ENCODE assay signal across 26 cellular contexts in genomic region chr7:76122516-76123239, GRCh38.
DNase-seq lines count a peak whose midpoint lies in the region; ATAC-seq and TF ChIP-seq lines count a peak whose summit lies in the region.
"Had no signal": no experiment of that assay in that cellular context is flagged by ENCODE, and none has a peak within 500 bp of the region (broad histone marks: within the 10 kb centered on the region; RNA-seq: fewer than 3 reads in every experiment).

No MANE protein-coding gene starts in this region.

- no peak overlapping the region for H3K27ac ChIP-seq in BLaER1
- H3K27ac ChIP-seq: 22Rv1, brain microvascular endothelial cell, esophagus squamous epithelium, HL-60 had no signal

- no peak for TF ChIP-seq POLR2A in NB4 (IDR thresholded peaks at IDR 0.05; ENCODE audit: extremely low read depth, insufficient read length)

- H3K4me1 ChIP-seq in BLaER1: peaks cover 8% of the 10 kb centered on the region

- no peaks in the 10 kb centered on the region for H3K9me3 ChIP-seq in BLaER1
- H3K9me3 ChIP-seq: Caco-2, esophagus squamous epithelium had no signal

- H3K9ac ChIP-seq in BLaER1: no peak overlapping the region

- DNase-seq in DMS53 (lab: John Stamatoyannopoulos, UW) (peak; percentile 33), DMS53 treated with DMSO at 0.1 percent for 48 hours (lab: John Stamatoyannopoulos, UW; ENCODE audit: unreplicated experiment) (no peak), NB4 (ENCODE audit: low read depth) (peak; percentile 45), fibroblast of pulmonary artery (ENCODE audit: low read depth) (peak; percentile 64), COR-L47 (lab: John Stamatoyannopoulos, UW) (no peak)
- DNase-seq: activated CD4-positive, alpha-beta T cell treated with anti-CD3 and anti-CD28 coated beads, Interleukin-2, amount 10 ng/mL, durations not matched to agents 7 days and 5 days; brain microvascular endothelial cell; Caco-2; effector memory CD4-positive, alpha-beta T cell; esophagus squamous epithelium; GOT3; MM.1S; NCI-H187; NCI-H2227 treated with DMSO at 0.1 percent for 48 hours; NCI-H82; occipital lobe; OCI-M1; SHP77; stimulated activated CD4-positive, alpha-beta T cell treated with anti-CD3 and anti-CD28 coated beads, Interleukin-4, amount 100 ng/mL, for 1 hour; stimulated activated naive CD4-positive, alpha-beta T cell; T-cell had no signal

- H3K4me2 ChIP-seq in BLaER1: 0 out of 2 replicates have a peak overlapping the region, but pooled peaks have one; percentile 11

- H3K27me3 ChIP-seq in BLaER1: no peaks in the 10 kb centered on the region
- H3K27me3 ChIP-seq: brain microvascular endothelial cell, esophagus squamous epithelium had no signal

- H3K4me3 ChIP-seq in BLaER1: no peak overlapping the region
- no peak overlapping the region for H3K4me3 ChIP-seq in NB4 (ENCODE audit: low read depth, low read length)
- no peak overlapping the region for H3K4me3 ChIP-seq in fibroblast of pulmonary artery (replicated peaks; ENCODE audit: low read depth, low read length)
- H3K4me3 ChIP-seq: esophagus squamous epithelium had no signal

- TF ChIP-seq CTCF in NB4 (IDR thresholded peaks at IDR 0.05; ENCODE audit: low read depth, low read length): no peak
- no peak for TF ChIP-seq CTCF in fibroblast of pulmonary artery (IDR thresholded peaks at IDR 0.05; ENCODE audit: low read length, missing control alignments)

- no peaks in the 10 kb centered on the region for H3K36me3 ChIP-seq in BLaER1
- H3K36me3 ChIP-seq: brain microvascular endothelial cell, esophagus squamous epithelium had no signal

- ATAC-seq in HG03460 (IDR thresholded peaks at IDR 0.05; ENCODE audit: unreplicated experiment) (no peak), GM18873 (IDR thresholded peaks at IDR 0.05; ENCODE audit: low FRiP score, unreplicated experiment) (no peak)

- H4K20me1 ChIP-seq in BLaER1: no peaks in the 10 kb centered on the region

Comparison
In these comparisons a context has a peak if more than half of its experiments do, and no peak if none do; other contexts are left out.
1. DNase-seq: peak in DMS53 (single experiment), NB4 (single experiment) and fibroblast of pulmonary artery (single experiment); none in DMS53 treated with DMSO at 0.1 percent for 48 hours (single experiment) and COR-L47 (single experiment).